ENCODE assay signal across 34 cellular contexts in genomic region chr22:50338042-50338573, GRCh38.
"Had no signal": no experiment of that assay in that cellular context is flagged by ENCODE, and none has a peak within 500 bp of the region (broad histone marks: within the 10 kb centered on the region; RNA-seq: fewer than 3 reads in every experiment).

No MANE protein-coding gene starts in this region.

- FAIRE-seq: astrocyte, kidney, TTC549 had no signal

- DNase-seq: activated CD4-positive, alpha-beta T cell treated with anti-CD3 and anti-CD28 coated beads for 48 hours; activated CD4-positive, alpha-beta T cell treated with anti-CD3 and anti-CD28 coated beads, Interleukin-2, amount 50 U/mL, for 48 hours; activated CD8-positive, alpha-beta memory T cell treated with anti-CD3 and anti-CD28 coated beads for 24 hours; activated CD8-positive, alpha-beta memory T cell treated with anti-CD3 and anti-CD28 coated beads, Interleukin-2, amount 50 U/mL, for 4 hours; activated effector memory CD4-positive, alpha-beta T cell treated with anti-CD3 and anti-CD28 coated beads, Interleukin-2, amount 50 U/mL, for 16 hours; activated naive CD4-positive, alpha-beta T cell treated with anti-CD3 and anti-CD28 coated beads, Interleukin-2, amount 50 U/mL, for 16 hours; activated T-cell treated with anti-CD3 and anti-CD28 coated beads, Interleukin-2, amount 50 U/mL, for 1 hour; amniotic stem cell; caudate nucleus; cortex of kidney; effector memory CD8-positive, alpha-beta T cell; foreskin fibroblast; head of caudate nucleus; hippocampal formation; kidney; left colon; naive thymus-derived CD8-positive, alpha-beta T cell; occipital lobe; psoas muscle; stimulated activated CD4-positive, alpha-beta T cell treated with anti-CD3 and anti-CD28 coated beads, Interleukin-1b, Interleukin-23, amount 100 ng/mL, for 48 hours; stimulated activated CD4-positive, alpha-beta T cell treated with anti-CD3 and anti-CD28 coated beads, Interleukin-4, amount 100 ng/mL, for 4 hours; stimulated activated CD8-positive, alpha-beta memory T cell treated with anti-CD3 and anti-CD28 coated beads, Interleukin-4, amount 100 ng/mL, for 48 hours; stimulated activated naive CD8-positive, alpha-beta T cell treated with anti-CD3 and anti-CD28 coated beads, Interleukin-15, amount 100 ng/mL, for 72 hours; substantia nigra; T-helper 9 cell; upper lobe of left lung; WERI-Rb-1 had no signal

- H3K27ac ChIP-seq: parathyroid adenoma, psoas muscle, upper lobe of left lung, vagina, WERI-Rb-1 had no signal

- H2AFZ ChIP-seq: parathyroid adenoma had no signal

- H3K4me3 ChIP-seq: psoas muscle, smooth muscle cell, upper lobe of left lung, vagina had no signal

- ATAC-seq: activated CD4-positive, CD25-positive, alpha-beta regulatory T cell treated with anti-CD3 and anti-CD28 coated beads, Interleukin-2, amount 50 U/mL, for 24 hours; effector memory CD8-positive, alpha-beta T cell; left colon; naive thymus-derived CD8-positive, alpha-beta T cell; psoas muscle; stimulated activated memory B cell treated with anti-CD40 and anti-IgM and Interleukin-4, amounts not matched to agents 10 μg/mL and 1 μg/mL and 100 μg/mL, for 72 hours; stimulated activated naive CD8-positive, alpha-beta T cell treated with anti-CD3 and anti-CD28 coated beads, Interleukin-15, amount 100 ng/mL, for 72 hours had no signal

- H3K36me3 ChIP-seq: upper lobe of left lung, vagina, WERI-Rb-1 had no signal

- H3K9me3 ChIP-seq: psoas muscle, upper lobe of left lung, vagina had no signal

- H3K27me3 ChIP-seq: upper lobe of left lung, vagina had no signal

- H3K4me2 ChIP-seq: smooth muscle cell had no signal

- H3K79me2 ChIP-seq: parathyroid adenoma had no signal

- H3K9ac ChIP-seq: parathyroid adenoma had no signal
